22 cellular contexts compared by ENCODE assay signal in the genomic region with DNA sequence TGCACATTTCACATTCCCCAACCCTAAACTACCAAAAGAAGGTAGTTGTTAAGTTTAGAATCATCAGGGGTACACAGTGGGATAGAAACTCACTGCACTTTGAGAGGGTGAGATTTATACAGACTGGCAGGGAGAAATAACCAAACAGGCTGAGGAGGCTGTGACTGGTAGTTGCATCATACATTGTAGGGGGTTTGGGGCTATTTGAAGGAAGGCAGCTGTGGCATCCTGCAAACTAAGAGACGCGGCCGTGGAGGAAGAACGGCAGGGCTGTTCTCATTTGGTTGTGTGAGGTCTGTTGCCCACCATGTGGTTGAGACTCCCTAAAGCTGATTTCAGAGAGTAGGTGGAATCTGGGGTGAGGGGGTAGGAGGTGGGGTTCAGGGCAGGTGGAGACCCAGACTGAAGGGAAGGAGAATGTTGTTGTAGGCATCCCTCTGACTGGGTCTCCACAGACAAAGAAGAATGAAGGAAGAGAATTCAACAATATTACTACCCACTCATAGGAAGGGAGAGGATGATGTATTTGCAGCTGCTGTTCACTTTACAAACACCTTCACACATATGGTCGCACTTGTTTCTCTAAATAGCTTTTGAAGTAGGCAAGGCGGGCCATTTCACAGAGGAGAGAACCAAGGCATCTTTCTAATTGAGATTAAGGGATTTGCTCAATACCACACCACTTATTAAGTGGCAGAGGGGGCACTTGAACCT.
A peak's percentile ranks its signal among the peaks of the same experiment; 100 is the strongest.
DNase-seq lines count a peak whose midpoint lies in the region; ATAC-seq and TF ChIP-seq lines count a peak whose summit lies in the region.
"Had no signal": no experiment of that assay in that cellular context is flagged by ENCODE, and none has a peak within 500 bp of the region (broad histone marks: within the 10 kb centered on the region; RNA-seq: fewer than 3 reads in every experiment).

No MANE protein-coding gene starts in this region.

- DNase-seq in DMS79 treated with DMSO at 0.1 percent for 48 hours (lab: John Stamatoyannopoulos, UW) (peak; percentile 5), DMS79 (lab: John Stamatoyannopoulos, UW) (no peak), NB4 (ENCODE audit: low read depth) (peak; percentile 33), dedifferentiated amniotic fluid mesenchymal stem cell (ENCODE audit: extremely low spot score) (peak; percentile 43), Calu3 (no peak), left ventricle myocardium superior (no peak), NCI-H446 treated with DMSO at 0.1 percent for 48 hours (lab: John Stamatoyannopoulos, UW) (no peak)
- DNase-seq: 8988T; activated CD4-positive, CD25-positive, alpha-beta regulatory T cell treated with anti-CD3 and anti-CD28 coated beads, Interleukin-2, amount 50 U/mL, for 72 hours; activated naive CD4-positive, alpha-beta T cell; activated T-cell treated with anti-CD3 and anti-CD28 coated beads, Interleukin-2, amount 50 U/mL, for 24 hours; amniotic stem cell; foreskin keratinocyte; NCI-H1694; OCI-M1; psoas muscle; SHP77 had no signal

- H3K9ac ChIP-seq in skeletal muscle satellite cell (ENCODE audit: low read depth, low read length): peak overlapping the region; percentile 66

- TF ChIP-seq CTCF in NB4 (IDR thresholded peaks at IDR 0.05; ENCODE audit: low read depth, low read length) (no peak), Calu3 (IDR thresholded peaks at IDR 0.05; ENCODE audit: unreplicated experiment) (no peak)

- H3K4me3 Mint-ChIP-seq in Calu3 (ENCODE audit: low read depth, unreplicated experiment): no peak overlapping the region
- H3K4me3 Mint-ChIP-seq: activated T-cell treated with anti-CD3 and anti-CD28 coated beads, Interleukin-2, amount 50 U/mL, for 24 hours; neural crest cell; stimulated activated memory B cell treated with anti-CD40 and anti-IgM and Interleukin-4, amounts not matched to agents 10 μg/mL and 1 μg/mL and 100 μg/mL, for 72 hours had no signal

- CTCF ChIA-PET in Calu3 (lab: Charles Lee): no interaction called here

- no peaks in the 10 kb centered on the region for H3K9me3 Mint-ChIP-seq in Calu3 (ENCODE audit: low read depth, unreplicated experiment)
- H3K9me3 Mint-ChIP-seq: activated T-cell treated with anti-CD3 and anti-CD28 coated beads, Interleukin-2, amount 50 U/mL, for 24 hours had no signal

- peak overlapping the region; percentile 37 for H3K4me2 ChIP-seq in skeletal muscle satellite cell (ENCODE audit: low read length)
- H3K4me2 ChIP-seq: smooth muscle cell had no signal

- H3K4me1 ChIP-seq in skeletal muscle satellite cell (ENCODE audit: control insufficient read depth, insufficient read depth, low read length): peaks cover 78% of the 10 kb centered on the region
- H3K4me1 ChIP-seq: foreskin keratinocyte, psoas muscle had no signal

- no peak for TF ChIP-seq POLR2A in NB4 (IDR thresholded peaks at IDR 0.05; ENCODE audit: extremely low read depth, insufficient read length)

- H3K4me1 Mint-ChIP-seq in Calu3 (ENCODE audit: low read depth, unreplicated experiment): peaks cover 35% of the 10 kb centered on the region
- H3K4me1 Mint-ChIP-seq: neural crest cell; stimulated activated memory B cell treated with anti-CD40 and anti-IgM and Interleukin-4, amounts not matched to agents 10 μg/mL and 1 μg/mL and 100 μg/mL, for 72 hours had no signal

- H3K4me3 ChIP-seq in NB4 (ENCODE audit: low read depth, low read length): no peak overlapping the region
- no peak overlapping the region for H3K4me3 ChIP-seq in skeletal muscle satellite cell (ENCODE audit: low read length)
- H3K4me3 ChIP-seq: psoas muscle, smooth muscle cell, thoracic aorta had no signal

- peaks cover 4% of the 10 kb centered on the region for H3K36me3 ChIP-seq in skeletal muscle satellite cell (ENCODE audit: insufficient read depth, low read length)
- H3K36me3 ChIP-seq: thoracic aorta had no signal

- H3K9me3 ChIP-seq in skeletal muscle satellite cell (replicated peaks; ENCODE audit: low read length): no peaks in the 10 kb centered on the region
- H3K9me3 ChIP-seq: psoas muscle, thoracic aorta had no signal

- ATAC-seq in left ventricle myocardium superior: no peak
- ATAC-seq: foreskin keratinocyte; stimulated activated memory B cell treated with anti-CD40 and anti-IgM and Interleukin-4, amounts not matched to agents 10 μg/mL and 1 μg/mL and 100 μg/mL, for 72 hours had no signal

- no peak overlapping the region for H3K27ac Mint-ChIP-seq in Calu3 (ENCODE audit: unreplicated experiment)
- H3K27ac Mint-ChIP-seq: activated T-cell treated with anti-CD3 and anti-CD28 coated beads, Interleukin-2, amount 50 U/mL, for 24 hours; stimulated activated memory B cell treated with anti-CD40 and anti-IgM and Interleukin-4, amounts not matched to agents 10 μg/mL and 1 μg/mL and 100 μg/mL, for 72 hours had no signal

- BruUV-seq in Calu3 (replicated peaks; lab: Mats Ljungman, UMichigan): no TSS peak

- no peaks in the 10 kb centered on the region for H3K27me3 ChIP-seq in skeletal muscle satellite cell (ENCODE audit: control insufficient read depth, insufficient read depth, low read length)

- no peaks in the 10 kb centered on the region for H3K27me3 Mint-ChIP-seq in Calu3 (ENCODE audit: unreplicated experiment)

- intact Hi-C loops in Calu3 (cut with micrococcal nuclease; ENCODE audit: unreplicated experiment): no loop called here
- intact Hi-C loops in left ventricle myocardium superior (cut with micrococcal nuclease): no loop called here

- H3K36me3 Mint-ChIP-seq in Calu3 (ENCODE audit: insufficient read depth, unreplicated experiment): peaks cover 4% of the 10 kb centered on the region
- H3K36me3 Mint-ChIP-seq: stimulated activated memory B cell treated with anti-CD40 and anti-IgM and Interleukin-4, amounts not matched to agents 10 μg/mL and 1 μg/mL and 100 μg/mL, for 72 hours had no signal

Comparison
In these comparisons a context has a peak if more than half of its experiments do, and no peak if none do; other contexts are left out.
1. DNase-seq: peak in DMS79 treated with DMSO at 0.1 percent for 48 hours (single experiment), NB4 (single experiment) and dedifferentiated amniotic fluid mesenchymal stem cell (single experiment); none in DMS79 (single experiment), Calu3 (single experiment), left ventricle myocardium superior (single experiment) and NCI-H446 treated with DMSO at 0.1 percent for 48 hours (single experiment).